18 cellular contexts compared by ENCODE assay signal in the genomic region with DNA sequence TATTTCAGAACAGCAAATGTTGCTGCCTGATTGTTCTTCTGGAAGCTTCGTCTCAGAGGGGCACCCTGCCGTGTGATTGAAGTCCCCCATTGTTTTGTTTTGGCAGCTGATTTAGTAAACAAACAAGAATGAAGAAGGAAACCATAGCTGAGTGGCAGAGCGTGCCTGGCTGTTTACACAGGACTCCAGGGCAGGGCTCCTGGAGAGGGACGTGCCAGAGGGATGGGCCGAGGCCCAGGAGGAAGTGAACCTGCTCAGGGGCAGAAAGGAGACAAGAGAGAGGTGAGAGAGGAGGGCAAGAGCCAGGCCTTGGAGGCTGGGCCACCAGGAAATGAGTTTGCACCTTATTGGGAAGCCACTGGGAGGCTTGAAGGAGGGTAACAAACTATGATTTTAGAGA.
DNase-seq lines count a peak whose midpoint lies in the region; ATAC-seq, FAIRE-seq and TF ChIP-seq lines count a peak whose summit lies in the region.
"Had no signal": no experiment of that assay in that cellular context is flagged by ENCODE, and none has a peak within 500 bp of the region (broad histone marks: within the 10 kb centered on the region; RNA-seq: fewer than 3 reads in every experiment).

No MANE protein-coding gene starts in this region.

- H3K9me3 Mint-ChIP-seq in brain: peaks cover 19 to 44% (median 26%) of the 10 kb centered on the region in 5 experiments
- peaks cover 16% of the 10 kb centered on the region for H3K9me3 Mint-ChIP-seq in activated naive CD4-positive, alpha-beta T cell treated with anti-CD3 and anti-CD28 coated beads for 36 hours
- H3K9me3 Mint-ChIP-seq: activated CD4-positive, alpha-beta T cell treated with anti-CD3 and anti-CD28 coated beads, Interleukin-2, amount 10 ng/mL, durations not matched to agents 24 days and 14 days had no signal

- TF ChIP-seq POLR2A in GM12892 (IDR thresholded peaks at IDR 0.05; ENCODE audit: low read depth, low read length): no peak

- peaks cover 5% of the 10 kb centered on the region for H3K36me3 Mint-ChIP-seq in brain
- H3K36me3 Mint-ChIP-seq in activated naive CD4-positive, alpha-beta T cell treated with anti-CD3 and anti-CD28 coated beads for 36 hours (ENCODE audit: low read depth): no peaks in the 10 kb centered on the region

- intact Hi-C loops in posterior vena cava (cut with DNase I): no loop called here
- intact Hi-C loops in activated naive CD4-positive, alpha-beta T cell treated with anti-CD3 and anti-CD28 coated beads for 36 hours (cut with micrococcal nuclease): no loop called here

- peaks cover 18% of the 10 kb centered on the region for H3K4me1 Mint-ChIP-seq in brain
- H3K4me1 Mint-ChIP-seq in activated naive CD4-positive, alpha-beta T cell treated with anti-CD3 and anti-CD28 coated beads for 36 hours (ENCODE audit: low read depth): no peaks in the 10 kb centered on the region
- H3K4me1 Mint-ChIP-seq: activated CD4-positive, alpha-beta T cell treated with anti-CD3 and anti-CD28 coated beads, Interleukin-2, amount 10 ng/mL, durations not matched to agents 24 days and 14 days had no signal

- DNase-seq in COR-L47 (lab: John Stamatoyannopoulos, UW) (peak; percentile 71), DMS79 treated with DMSO at 0.1 percent for 48 hours (lab: John Stamatoyannopoulos, UW) (peak; percentile 42), posterior vena cava (ENCODE audit: low spot score) (peak; percentile 38), GM12892 (ENCODE audit: insufficient read length) (no peak)
- no peak for DNase-seq in activated naive CD4-positive, alpha-beta T cell treated with anti-CD3 and anti-CD28 coated beads for 36 hours
- DNase-seq: activated CD4-positive, alpha-beta T cell treated with anti-CD3 and anti-CD28 coated beads, Interleukin-2, amount 10 ng/mL, durations not matched to agents 24 days and 14 days; activated naive CD4-positive, alpha-beta T cell treated with Interleukin-2 at 50 U/mL for 16 hours; cortex of kidney; NCI-H1417 treated with DMSO at 0.1 percent for 48 hours; stimulated activated CD4-positive, alpha-beta T cell treated with anti-CD3 and anti-CD28 coated beads, Interleukin-4, amount 100 ng/mL, for 24 hours; T1000 had no signal

- peaks cover 22% of the 10 kb centered on the region for H3K27me3 Mint-ChIP-seq in brain
- H3K27me3 Mint-ChIP-seq in activated naive CD4-positive, alpha-beta T cell treated with anti-CD3 and anti-CD28 coated beads for 36 hours (ENCODE audit: low read depth): peaks cover 18% of the 10 kb centered on the region

- CTCF ChIA-PET in activated naive CD4-positive, alpha-beta T cell treated with anti-CD3 and anti-CD28 coated beads for 36 hours (lab: Charles Lee): no interaction called here

- FAIRE-seq in GM12892 (lab: Jason Lieb, UNC): no peak
- FAIRE-seq: astrocyte, endothelial cell of umbilical vein, G401.6 had no signal

- ATAC-seq in GM21528 (IDR thresholded peaks at IDR 0.05; ENCODE audit: low FRiP score, unreplicated experiment) (no peak), HG03025 (IDR thresholded peaks at IDR 0.05; ENCODE audit: low FRiP score, unreplicated experiment) (no peak)
- ATAC-seq: HCT116 had no signal

- H3K4me3 Mint-ChIP-seq in brain: no peak overlapping the region
- H3K4me3 Mint-ChIP-seq in activated naive CD4-positive, alpha-beta T cell treated with anti-CD3 and anti-CD28 coated beads for 36 hours: no peak overlapping the region
- H3K4me3 Mint-ChIP-seq: activated CD4-positive, alpha-beta T cell treated with anti-CD3 and anti-CD28 coated beads, Interleukin-2, amount 10 ng/mL, durations not matched to agents 24 days and 14 days had no signal

- peak overlapping the region in 4 of 5 experiments; percentile 54 to 92 (median 72) for H3K27ac Mint-ChIP-seq in brain
- no peak overlapping the region for H3K27ac Mint-ChIP-seq in activated naive CD4-positive, alpha-beta T cell treated with anti-CD3 and anti-CD28 coated beads for 36 hours
- H3K27ac Mint-ChIP-seq: activated CD4-positive, alpha-beta T cell treated with anti-CD3 and anti-CD28 coated beads, Interleukin-2, amount 10 ng/mL, durations not matched to agents 24 days and 14 days had no signal

- TF ChIP-seq CTCF in brain (conservative IDR thresholded peaks at IDR 0.05): no peak

Comparison
In these comparisons a context has a peak if more than half of its experiments do, and no peak if none do; other contexts are left out.
1. DNase-seq: peak in COR-L47 (single experiment), DMS79 treated with DMSO at 0.1 percent for 48 hours (single experiment) and posterior vena cava (single experiment); none in GM12892 (single experiment) and activated naive CD4-positive, alpha-beta T cell treated with anti-CD3 and anti-CD28 coated beads for 36 hours (single experiment).